Comparison of ENCODE assay signal across 1 cellular context in genomic region chr2:217412299-217412698, GRCh38.
TF ChIP-seq lines count a peak whose summit lies in the region.

No MANE protein-coding gene starts in this region.

TF ChIP-seq in IMR-90, 13 proteins besides CTCF, POLR2A, EP300 and RAD21 (continued from another document):
- no peak for TF ChIP-seq MAFK (IDR thresholded peaks at IDR 0.05; ENCODE audit: low read depth, low read length)
- TF ChIP-seq CEBPB (IDR thresholded peaks at IDR 0.05; ENCODE audit: low read depth, low read length): no peak
- no peak for TF ChIP-seq SMC3 (IDR thresholded peaks at IDR 0.05; ENCODE audit: low read depth, low read length)
- TF ChIP-seq FOS (IDR thresholded peaks at IDR 0.05; ENCODE audit: low read depth, low read length): no peak
- no peak for TF ChIP-seq CHD1 (IDR thresholded peaks at IDR 0.05; ENCODE audit: low read depth, low read length)
- TF ChIP-seq RFX5 (IDR thresholded peaks at IDR 0.05; ENCODE audit: low read depth, low read length): no peak
